Comparison of ENCODE assay signal across 13 cellular contexts in the genomic region with DNA sequence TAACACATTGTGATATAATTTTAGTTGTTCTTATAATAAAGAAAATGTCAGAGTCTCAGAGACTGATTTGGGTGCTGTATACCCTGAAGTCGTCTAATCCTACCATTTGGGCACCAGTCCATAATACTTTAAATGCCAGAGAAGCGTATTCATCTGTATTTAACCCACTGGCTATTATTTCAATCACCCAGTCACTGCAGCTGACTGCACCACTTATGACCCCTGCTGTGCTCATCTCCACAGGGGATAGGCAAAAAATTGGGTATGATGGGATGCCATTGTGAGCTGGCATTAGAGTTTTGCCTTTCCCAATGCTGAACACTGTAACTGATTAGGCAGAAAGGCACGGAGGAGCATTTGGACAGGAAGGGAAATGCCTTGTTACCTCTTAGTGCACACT.
DNase-seq lines count a peak whose midpoint lies in the region; ATAC-seq and TF ChIP-seq lines count a peak whose summit lies in the region.
"Had no signal": no experiment of that assay in that cellular context is flagged by ENCODE, and none has a peak within 500 bp of the region (broad histone marks: within the 10 kb centered on the region; RNA-seq: fewer than 3 reads in every experiment).

No MANE protein-coding gene starts in this region.

- no peak for TF ChIP-seq CTCF in AG09309 (IDR thresholded peaks at IDR 0.05; ENCODE audit: control insufficient read depth, insufficient read depth, low read depth, low read length, missing control alignments)
- no peak for TF ChIP-seq CTCF in GM10266 (IDR thresholded peaks at IDR 0.05; ENCODE audit: control insufficient read depth, insufficient read depth, low read depth, missing control alignments)

- ATAC-seq in GM19351 (IDR thresholded peaks at IDR 0.05; ENCODE audit: unreplicated experiment), result no peak
- ATAC-seq: left ventricle myocardium superior had no signal

- DNase-seq in AG09309 (ENCODE audit: low read depth) (peak; percentile 24), M059J (ENCODE audit: low read depth) (peak; percentile 98), amniotic stem cell (lab: John Stamatoyannopoulos, UW) (peak; percentile 27), kidney tubule cell (ENCODE audit: low spot score) (peak; percentile 92), GM10266 (ENCODE audit: extremely low spot score) (no peak), ureter (ENCODE audit: low spot score) (no peak)
- DNase-seq in activated CD4-positive, alpha-beta T cell treated with anti-CD3 and anti-CD28 coated beads for 48 hours, result no peak
- DNase-seq: C1 segment of cervical spinal cord; central memory CD4-positive, alpha-beta T cell; GDM1; left ventricle myocardium superior; NCI-H446 treated with DMSO at 0.1 percent for 48 hours had no signal

- H3K4me3 ChIP-seq in AG09309 (ENCODE audit: control insufficient read depth, low read depth, low read length), result no peak overlapping the region

Comparison
In these comparisons a context has a peak if more than half of its experiments do, and no peak if none do; other contexts are left out.
1. DNase-seq: peak in AG09309 (single experiment), M059J (single experiment), amniotic stem cell (single experiment) and kidney tubule cell (single experiment); none in GM10266 (single experiment), activated CD4-positive, alpha-beta T cell treated with anti-CD3 and anti-CD28 coated beads for 48 hours (single experiment) and ureter (single experiment).